1 cellular context compared by ENCODE assay signal in genomic region chr20:19737025-19737424, GRCh38.
TF ChIP-seq lines count a peak whose summit lies in the region.

No MANE protein-coding gene starts in this region.

TF ChIP-seq in GM12878, 131 proteins besides CTCF, POLR2A, EP300 and RAD21 (continued from another document):
- TF ChIP-seq ETV6 (conservative IDR thresholded peaks at IDR 0.05 in 1 of 2, IDR thresholded peaks at IDR 0.05 in 1 of 2; ENCODE audit: borderline replicate concordance in 1 of 2, low read depth in 1 of 2) (peak in 1 of 2 experiments; percentile 20; a peak in 1 of 4 replicates), NBN (IDR thresholded peaks at IDR 0.05) (peak; percentile 71; the same call in 1 of the 2 replicates), BHLHE40 (IDR thresholded peaks at IDR 0.05; ENCODE audit: borderline replicate concordance in 1 of 2, low read depth in 2 of 2, low read length in 1 of 2) (peak; percentile 74 to 93), BCLAF1 (IDR thresholded peaks at IDR 0.05) (no peak), RUNX3 (IDR thresholded peaks at IDR 0.05; ENCODE audit: low read length) (0 out of 2 replicates have a peak, but pooled peaks have one; percentile 7), SREBF1 (IDR thresholded peaks at IDR 0.05; ENCODE audit: low read length) (no peak), CBFB (IDR thresholded peaks at IDR 0.05; ENCODE audit: low read depth) (no peak), ZBTB4 (CRISPR knock-in tag; IDR thresholded peaks at IDR 0.05) (no peak), TBL1XR1 (IDR thresholded peaks at IDR 0.05; ENCODE audit: low read depth, low read length) (no peak), NFYA (IDR thresholded peaks at IDR 0.05; ENCODE audit: borderline replicate concordance, low read depth, low read length) (no peak)
- TF ChIP-seq, protein P1, sequence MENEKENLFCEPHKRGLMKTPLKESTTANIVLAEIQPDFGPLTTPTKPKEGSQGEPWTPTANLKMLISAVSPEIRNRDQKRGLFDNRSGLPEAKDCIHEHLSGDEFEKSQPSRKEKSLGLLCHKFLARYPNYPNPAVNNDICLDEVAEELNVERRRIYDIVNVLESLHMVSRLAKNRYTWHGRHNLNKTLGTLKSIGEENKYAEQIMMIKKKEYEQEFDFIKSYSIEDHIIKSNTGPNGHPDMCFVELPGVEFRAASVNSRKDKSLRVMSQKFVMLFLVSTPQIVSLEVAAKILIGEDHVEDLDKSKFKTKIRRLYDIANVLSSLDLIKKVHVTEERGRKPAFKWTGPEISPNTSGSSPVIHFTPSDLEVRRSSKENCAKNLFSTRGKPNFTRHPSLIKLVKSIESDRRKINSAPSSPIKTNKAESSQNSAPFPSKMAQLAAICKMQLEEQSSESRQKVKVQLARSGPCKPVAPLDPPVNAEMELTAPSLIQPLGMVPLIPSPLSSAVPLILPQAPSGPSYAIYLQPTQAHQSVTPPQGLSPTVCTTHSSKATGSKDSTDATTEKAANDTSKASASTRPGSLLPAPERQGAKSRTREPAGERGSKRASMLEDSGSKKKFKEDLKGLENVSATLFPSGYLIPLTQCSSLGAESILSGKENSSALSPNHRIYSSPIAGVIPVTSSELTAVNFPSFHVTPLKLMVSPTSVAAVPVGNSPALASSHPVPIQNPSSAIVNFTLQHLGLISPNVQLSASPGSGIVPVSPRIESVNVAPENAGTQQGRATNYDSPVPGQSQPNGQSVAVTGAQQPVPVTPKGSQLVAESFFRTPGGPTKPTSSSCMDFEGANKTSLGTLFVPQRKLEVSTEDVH (IDR thresholded peaks at IDR 0.05; ENCODE audit: low read depth, partially characterized antibody) = no peak
